In genomic region chr3:127762077-127762786, GRCh38 we compare ENCODE assay signal across 8 cellular contexts.
DNase-seq lines count a peak whose midpoint lies in the region; ATAC-seq, FAIRE-seq and TF ChIP-seq lines count a peak whose summit lies in the region.

No MANE protein-coding gene starts in this region.

- peak; percentile 66 for TF ChIP-seq POLR2A in GM18505 (IDR thresholded peaks at IDR 0.05; ENCODE audit: borderline replicate concordance, extremely low read depth, insufficient read depth, insufficient read length)

- no peak for FAIRE-seq in frontal cortex (lab: Jason Lieb, UNC)

- DNase-seq in NCI-H446 treated with DMSO at 0.1 percent for 48 hours (lab: John Stamatoyannopoulos, UW) (peak; percentile 50), kidney tubule cell (ENCODE audit: low spot score) (peak; percentile 17), frontal cortex (ENCODE audit: low spot score in 2 of 2) (no peak)
- no peak for DNase-seq in activated naive CD4-positive, alpha-beta T cell (lab: John Stamatoyannopoulos, UW)
- no peak for DNase-seq in activated effector memory CD4-positive, alpha-beta T cell treated with anti-CD3 and anti-CD28 coated beads, Interleukin-2, amount 50 U/mL, for 16 hours
- no peak for DNase-seq in stimulated activated naive CD4-positive, alpha-beta T cell (lab: John Stamatoyannopoulos, UW)

- ATAC-seq in GM18505 (IDR thresholded peaks at IDR 0.05; ENCODE audit: unreplicated experiment): peak; percentile 46
- peak; percentile 70 for ATAC-seq in HG02571 (IDR thresholded peaks at IDR 0.05; ENCODE audit: unreplicated experiment)

Comparison
In these comparisons a context has a peak if more than half of its experiments do, and no peak if none do; other contexts are left out.
1. DNase-seq: peak in NCI-H446 treated with DMSO at 0.1 percent for 48 hours (single experiment) and kidney tubule cell (single experiment); none in activated naive CD4-positive, alpha-beta T cell (0 of 4), activated effector memory CD4-positive, alpha-beta T cell treated with anti-CD3 and anti-CD28 coated beads, Interleukin-2, amount 50 U/mL, for 16 hours (single experiment), stimulated activated naive CD4-positive, alpha-beta T cell (0 of 6) and frontal cortex (0 of 2).